ENCODE assay signal across 28 cellular contexts in genomic region chr3:193130576-193130975, GRCh38.
"Had no signal": no experiment of that assay in that cellular context is flagged by ENCODE, and none has a peak within 500 bp of the region (broad histone marks: within the 10 kb centered on the region; RNA-seq: fewer than 3 reads in every experiment).

No MANE protein-coding gene starts in this region.

- H3K4me3 Mint-ChIP-seq: naive thymus-derived CD8-positive, alpha-beta T cell; nephron; neural crest cell; stimulated activated effector memory CD8-positive, alpha-beta T cell treated with anti-CD3 and anti-CD28 coated beads, Interleukin-12 subunit alpha, Interleukin-12 subunit beta, amount 100 ng/mL, for 72 hours; stimulated activated naive CD8-positive, alpha-beta T cell treated with anti-CD3 and anti-CD28 coated beads, Interleukin-15, Interleukin-2, amounts not matched to agents 100 ng/mL and 50 ng/mL, for 24 hours; type B pancreatic cell had no signal

- H3K9me3 Mint-ChIP-seq: nephron; neural crest cell; stimulated activated naive CD8-positive, alpha-beta T cell treated with anti-CD3 and anti-CD28 coated beads, Interleukin-15, Interleukin-2, amounts not matched to agents 100 ng/mL and 50 ng/mL, for 24 hours; type B pancreatic cell had no signal

- H3K27ac ChIP-seq: left lung, lower lobe of right lung, neutrophil, ovary, prostate gland, sigmoid colon, spleen, tibial nerve, uterus had no signal

- H3K4me3 ChIP-seq: left lung, lower lobe of right lung, ovary, prostate gland, sigmoid colon, spleen, tibial nerve, uterus had no signal

- H3K27ac Mint-ChIP-seq: naive thymus-derived CD8-positive, alpha-beta T cell; nephron; stimulated activated effector memory CD8-positive, alpha-beta T cell treated with anti-CD3 and anti-CD28 coated beads, Interleukin-12 subunit alpha, Interleukin-12 subunit beta, amount 100 ng/mL, for 72 hours; stimulated activated naive CD8-positive, alpha-beta T cell treated with anti-CD3 and anti-CD28 coated beads, Interleukin-15, Interleukin-2, amounts not matched to agents 100 ng/mL and 50 ng/mL, for 24 hours; type B pancreatic cell had no signal

- H3K4me1 Mint-ChIP-seq: naive thymus-derived CD8-positive, alpha-beta T cell; neural crest cell; stimulated activated effector memory CD8-positive, alpha-beta T cell treated with anti-CD3 and anti-CD28 coated beads, Interleukin-12 subunit alpha, Interleukin-12 subunit beta, amount 100 ng/mL, for 72 hours had no signal

- FAIRE-seq: keratinocyte, small intestine had no signal

- H3K27me3 ChIP-seq: left lung, neutrophil, ovary, sigmoid colon, tibial nerve, uterus had no signal

- H3K36me3 Mint-ChIP-seq: naive thymus-derived CD8-positive, alpha-beta T cell; stimulated activated effector memory CD8-positive, alpha-beta T cell treated with anti-CD3 and anti-CD28 coated beads, Interleukin-12 subunit alpha, Interleukin-12 subunit beta, amount 100 ng/mL, for 72 hours; type B pancreatic cell had no signal

- H3K9me3 ChIP-seq: left lung, lower lobe of right lung, neutrophil, ovary, prostate gland, sigmoid colon, spleen, tibial nerve, uterus had no signal

- H3K36me3 ChIP-seq: left lung, lower lobe of right lung, neutrophil, ovary, prostate gland, sigmoid colon, spleen, tibial nerve, uterus had no signal

- H3K4me1 ChIP-seq: left lung, lower lobe of right lung, prostate gland, spleen, uterus had no signal

- ATAC-seq: left colon; left lung; lower lobe of right lung; naive thymus-derived CD8-positive, alpha-beta T cell; right cardiac atrium; stimulated activated effector memory CD8-positive, alpha-beta T cell treated with anti-CD3 and anti-CD28 coated beads, Interleukin-12 subunit alpha, Interleukin-12 subunit beta, amount 100 ng/mL, for 72 hours had no signal

- DNase-seq: hippocampal formation; kidney glomerular epithelial cell; left colon; left lung; lower lobe of right lung; mammary epithelial cell; mesenchymal stem cell; naive thymus-derived CD8-positive, alpha-beta T cell; occipital lobe; ovary; posterior cingulate gyrus; retina; right cardiac atrium; sigmoid colon; small intestine; spleen; stimulated activated CD4-positive, alpha-beta T cell treated with anti-CD3 and anti-CD28 coated beads, Interleukin-4, amount 100 ng/mL, for 24 hours; stimulated activated naive CD4-positive, alpha-beta T cell; uterus had no signal
